ENCODE assay signal across 1 cellular context in the genomic region with DNA sequence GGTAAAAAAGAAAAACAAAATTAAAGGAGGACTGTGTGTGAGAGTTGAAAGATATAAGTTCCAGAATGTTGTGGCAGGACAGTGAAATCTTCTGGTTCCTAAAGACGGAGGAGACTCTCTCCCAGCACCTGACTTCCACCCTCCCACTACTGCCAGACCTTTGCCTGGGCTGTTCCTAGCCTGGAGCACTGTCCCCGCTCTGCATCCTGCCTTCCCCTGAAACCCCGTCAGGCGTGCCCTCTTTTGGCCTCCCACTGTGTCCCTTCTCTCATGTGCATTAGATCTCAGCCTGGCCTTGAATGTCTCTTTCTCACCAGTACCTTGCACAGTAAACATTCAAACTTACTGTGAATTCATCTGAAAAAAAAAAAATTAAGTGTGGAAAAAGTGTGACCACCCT.
TF ChIP-seq lines count a peak whose summit lies in the region.

No MANE protein-coding gene starts in this region.

TF ChIP-seq in H1, 55 proteins besides CTCF, POLR2A, EP300 and RAD21 (continued from another document):
- TF ChIP-seq KDM4A (IDR thresholded peaks at IDR 0.05; ENCODE audit: low read depth, low read length, severe bottlenecking) (no peak), GABPA (IDR thresholded peaks at IDR 0.05; ENCODE audit: borderline replicate concordance, insufficient read depth, low read length) (no peak), TCF12 (IDR thresholded peaks at IDR 0.05; ENCODE audit: low read depth, low read length) (no peak), CBX8 (IDR thresholded peaks at IDR 0.05; ENCODE audit: borderline replicate concordance, low read depth, low read length) (no peak), ASH2L (IDR thresholded peaks at IDR 0.05; ENCODE audit: low read length) (no peak), PHF8 (conservative IDR thresholded peaks at IDR 0.05; ENCODE audit: low read depth, low read length) (no peak)
